ENCODE assay signal across 24 cellular contexts in the genomic region with DNA sequence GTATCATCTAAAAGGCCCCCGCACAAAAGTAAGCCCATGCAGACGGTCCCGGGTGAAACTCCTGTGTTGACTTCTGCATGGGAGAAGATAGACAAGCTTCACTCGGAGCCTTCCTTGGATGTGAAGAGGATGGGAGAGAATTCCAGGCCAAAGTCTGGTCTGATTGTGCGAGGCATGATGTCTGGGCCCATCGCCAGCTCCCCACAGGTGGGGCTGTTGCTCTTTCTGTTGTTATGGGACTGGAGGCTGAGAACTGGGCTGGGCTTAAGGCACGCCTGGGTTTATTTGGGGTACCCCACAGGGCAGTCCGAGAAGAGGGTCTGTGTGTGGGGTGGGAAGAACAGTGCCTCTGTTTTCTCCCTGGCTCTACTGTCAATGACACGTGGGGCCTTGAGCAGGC. TPM values are rescaled to one million over a fixed set of nuclear protein-coding genes. Genes with fewer than 3 reads are reported as not detected.
"Had no signal": no experiment of that assay in that cellular context is flagged by ENCODE, and none has a peak within 500 bp of the region (broad histone marks: within the 10 kb centered on the region; RNA-seq: fewer than 3 reads in every experiment).

No MANE protein-coding gene starts in this region.

- DNase-seq: activated CD4-positive, alpha-beta T cell treated with anti-CD3 and anti-CD28 coated beads for 4 hours; activated CD8-positive, alpha-beta T cell treated with anti-CD3 and anti-CD28 coated beads for 36 hours; activated effector memory CD4-positive, alpha-beta T cell treated with Interleukin-2 at 50 U/mL for 16 hours; activated naive CD4-positive, alpha-beta T cell; activated naive CD8-positive, alpha-beta T cell treated with anti-CD3 and anti-CD28 coated beads, Interleukin-2, amount 50 U/mL, for 24 hours; activated T-cell treated with anti-CD3 and anti-CD28 coated beads, Interleukin-2, amount 50 U/mL, for 24 hours; amniotic stem cell; body of pancreas; central memory CD4-positive, alpha-beta T cell; MM.1S; NCI-H1105 treated with DMSO at 0.1 percent for 48 hours; NCI-H1436 treated with DMSO at 0.1 percent for 48 hours; NCI-H187; NCI-H2227 treated with DMSO at 0.1 percent for 48 hours; NCI-H510A; NCI-H526 treated with DMSO at 0.1 percent for 48 hours; PC-3; SHP77; SW 1271 had no signal

- H3K4me1 ChIP-seq: body of pancreas, SJSA1 had no signal

- H3K4me3 ChIP-seq: ascending aorta, body of pancreas, SJSA1 had no signal

- H3K27ac ChIP-seq: ascending aorta, body of pancreas, SJSA1 had no signal

- H3K27me3 ChIP-seq: ascending aorta, body of pancreas, SJSA1 had no signal

- ATAC-seq: activated CD4-positive, CD25-positive, alpha-beta regulatory T cell treated with anti-CD3 and anti-CD28 coated beads, Interleukin-2, amount 50 U/mL, for 24 hours; activated CD8-positive, alpha-beta T cell treated with anti-CD3 and anti-CD28 coated beads for 36 hours; activated naive CD4-positive, alpha-beta T cell treated with anti-CD3 and anti-CD28 coated beads, Interleukin-2, amount 50 U/mL, for 72 hours; body of pancreas; PC-3; SK-N-SH treated with all-trans-retinoic acid at 6 μM for 48 hours had no signal

- H3K9me3 ChIP-seq: ascending aorta, body of pancreas, SJSA1 had no signal

RNA-seq across cellular contexts. Expression of a gene that starts 33.9 kb away (rescaled TPM):
- total RNA-seq: activated CD8-positive, alpha-beta T cell treated with anti-CD3 and anti-CD28 coated beads for 36 hours; PC-3 had no signal
